ENCODE assay signal across 10 cellular contexts in genomic region chr14:105375635-105376057, GRCh38. TPM values are rescaled to one million over a fixed set of nuclear protein-coding genes. Genes with fewer than 3 reads are reported as not detected.
DNase-seq lines count a peak whose midpoint lies in the region; ATAC-seq and FAIRE-seq lines count a peak whose summit lies in the region.
"Had no signal": no experiment of that assay in that cellular context is flagged by ENCODE, and none has a peak within 500 bp of the region (broad histone marks: within the 10 kb centered on the region; RNA-seq: fewer than 3 reads in every experiment).

No MANE protein-coding gene starts in this region.

- H3K4me3 Mint-ChIP-seq in activated CD8-positive, alpha-beta T cell treated with anti-CD3 and anti-CD28 coated beads, Interleukin-2, amount 10 ng/mL, durations not matched to agents 7 days and 5 days: no peak overlapping the region
- peak overlapping the region in 2 of 10 donors; percentile 2 to 56 for H3K4me3 Mint-ChIP-seq in naive thymus-derived CD4-positive, alpha-beta T cell

- no peaks in the 10 kb centered on the region for H3K9me3 Mint-ChIP-seq in activated CD8-positive, alpha-beta T cell treated with anti-CD3 and anti-CD28 coated beads, Interleukin-2, amount 10 ng/mL, durations not matched to agents 7 days and 5 days (ENCODE audit: insufficient read depth)
- H3K9me3 Mint-ChIP-seq in naive thymus-derived CD4-positive, alpha-beta T cell: no peaks in the 10 kb centered on the region

- H3K36me3 Mint-ChIP-seq in activated CD8-positive, alpha-beta T cell treated with anti-CD3 and anti-CD28 coated beads, Interleukin-2, amount 10 ng/mL, durations not matched to agents 7 days and 5 days (ENCODE audit: low read depth): no peaks in the 10 kb centered on the region
- H3K36me3 Mint-ChIP-seq in naive thymus-derived CD4-positive, alpha-beta T cell: peaks cover 0 to 5% (median 3%) of the 10 kb centered on the region in 5 donors

- H3K36me3 ChIP-seq in BLaER1 treated with 17β-estradiol and CSF1 and Interleukin-3, amounts not matched to agents 10 nM and 100 nM: peaks cover 0 to 13% (median 4%) of the 10 kb centered on the region in 11 experiments; a peak in 6 of 22 replicates
- H3K36me3 ChIP-seq in naive thymus-derived CD4-positive, alpha-beta T cell (ENCODE audit: control insufficient read depth in 2 of 3, insufficient read depth in 3 of 3, low read length in 3 of 3): peaks cover 0 to 2% (median 0%) of the 10 kb centered on the region in 3 experiments
- no peaks in the 10 kb centered on the region for H3K36me3 ChIP-seq in small intestine (ENCODE audit: control insufficient read depth in 2 of 2, insufficient read depth in 2 of 2, low read length in 2 of 2)

- peaks cover 0 to 5% (median 0%) of the 10 kb centered on the region in 11 experiments; a peak in 1 of 22 replicates for H4K20me1 ChIP-seq in BLaER1 treated with 17β-estradiol and CSF1 and Interleukin-3, amounts not matched to agents 10 nM and 100 nM

- H3K27me3 Mint-ChIP-seq in activated CD8-positive, alpha-beta T cell treated with anti-CD3 and anti-CD28 coated beads, Interleukin-2, amount 10 ng/mL, durations not matched to agents 7 days and 5 days (ENCODE audit: low read depth): no peaks in the 10 kb centered on the region
- no peaks in the 10 kb centered on the region for H3K27me3 Mint-ChIP-seq in naive thymus-derived CD4-positive, alpha-beta T cell

- CTCF ChIA-PET in activated CD8-positive, alpha-beta T cell treated with anti-CD3 and anti-CD28 coated beads, Interleukin-2, amount 10 ng/mL, durations not matched to agents 7 days and 5 days (lab: Charles Lee): interaction anchor here (1.0 to 10.6 kb wide), 4 partner anchors 22 to 154 kb away, joined by 3 to 157 read pairs (median 4); partner anchors contain the start of gene TEDC1
- CTCF ChIA-PET in naive thymus-derived CD4-positive, alpha-beta T cell (lab: Charles Lee): interaction anchor here (1.2 kb wide), 1 partner anchor 114 kb away, joined by 5 read pairs; no protein-coding TSS in a partner anchor

- peak overlapping the region; percentile 11 to 81 (median 62); a peak in 21 of 22 replicates for H3K4me2 ChIP-seq in BLaER1 treated with 17β-estradiol and CSF1 and Interleukin-3, amounts not matched to agents 10 nM and 100 nM

- peaks cover 9 to 28% (median 17%) of the 10 kb centered on the region in 10 experiments for H3K4me1 ChIP-seq in BLaER1 treated with 17β-estradiol and CSF1 and Interleukin-3, amounts not matched to agents 10 nM and 100 nM
- H3K4me1 ChIP-seq in naive thymus-derived CD4-positive, alpha-beta T cell (ENCODE audit: control insufficient read depth in 2 of 2, insufficient read depth in 2 of 2, low read length in 2 of 2): no peaks in the 10 kb centered on the region
- no peaks in the 10 kb centered on the region for H3K4me1 ChIP-seq in small intestine (ENCODE audit: control insufficient read depth in 2 of 2, insufficient read depth in 1 of 2, low read depth in 1 of 2, low read length in 1 of 2)

- H3K4me3 ChIP-seq in BLaER1 treated with 17β-estradiol and CSF1 and Interleukin-3, amounts not matched to agents 10 nM and 100 nM: no peak overlapping the region
- H3K4me3 ChIP-seq in naive thymus-derived CD4-positive, alpha-beta T cell (ENCODE audit: low read length): no peak overlapping the region
- H3K4me3 ChIP-seq in small intestine (ENCODE audit: low read depth in 1 of 2, low read length in 2 of 2): no peak overlapping the region

- POLR2A ChIA-PET in activated CD8-positive, alpha-beta T cell treated with anti-CD3 and anti-CD28 coated beads, Interleukin-2, amount 10 ng/mL, durations not matched to agents 7 days and 5 days (lab: Charles Lee): no interaction called here
- POLR2A ChIA-PET in naive thymus-derived CD4-positive, alpha-beta T cell (lab: Charles Lee): no interaction called here

- WGBS in small intestine, 3 donors: 51 to 79% (median 56%) methylated on average over 4 of the region's 4 CpGs

- no peak for FAIRE-seq in small intestine (lab: Jason Lieb, UNC)

- DNase-seq in Kasumi-1 (lab: John Stamatoyannopoulos, UW) (peak; percentile 71 to 84), hypothalamus (lab: John Stamatoyannopoulos, UW) (no peak), NCI-H2107 (lab: John Stamatoyannopoulos, UW) (no peak), small intestine (no peak)
- DNase-seq in activated CD8-positive, alpha-beta T cell treated with anti-CD3 and anti-CD28 coated beads, Interleukin-2, amount 10 ng/mL, durations not matched to agents 7 days and 5 days: peak; percentile 62
- peak in 1 of 9 donors; percentile 44 for DNase-seq in naive thymus-derived CD4-positive, alpha-beta T cell
- DNase-seq: NCI-H226, nucleus accumbens had no signal

- H3K4me1 Mint-ChIP-seq in activated CD8-positive, alpha-beta T cell treated with anti-CD3 and anti-CD28 coated beads, Interleukin-2, amount 10 ng/mL, durations not matched to agents 7 days and 5 days (ENCODE audit: low read depth): peaks cover 19% of the 10 kb centered on the region
- H3K4me1 Mint-ChIP-seq in naive thymus-derived CD4-positive, alpha-beta T cell: peaks cover 10 to 14% (median 12%) of the 10 kb centered on the region in 7 donors

- H3K27ac Mint-ChIP-seq in activated CD8-positive, alpha-beta T cell treated with anti-CD3 and anti-CD28 coated beads, Interleukin-2, amount 10 ng/mL, durations not matched to agents 7 days and 5 days: peak overlapping the region; percentile 86
- H3K27ac Mint-ChIP-seq in naive thymus-derived CD4-positive, alpha-beta T cell: peak overlapping the region in 7 of 9 donors; percentile 3 to 90 (median 60)

- H3K9me3 ChIP-seq in BLaER1 treated with 17β-estradiol and CSF1 and Interleukin-3, amounts not matched to agents 10 nM and 100 nM (replicated peaks in 1 of 11): no peaks in the 10 kb centered on the region
- no peaks in the 10 kb centered on the region for H3K9me3 ChIP-seq in naive thymus-derived CD4-positive, alpha-beta T cell (ENCODE audit: control insufficient read depth in 2 of 3, low read length in 3 of 3)
- H3K9me3 ChIP-seq in small intestine (ENCODE audit: control insufficient read depth, low read depth): no peaks in the 10 kb centered on the region

- intact Hi-C loops in naive thymus-derived CD4-positive, alpha-beta T cell (cut with micrococcal nuclease): no loop called here

- no peaks in the 10 kb centered on the region for H3K27me3 ChIP-seq in BLaER1 treated with 17β-estradiol and CSF1 and Interleukin-3, amounts not matched to agents 10 nM and 100 nM
- H3K27me3 ChIP-seq in naive thymus-derived CD4-positive, alpha-beta T cell (ENCODE audit: control insufficient read depth in 2 of 2, insufficient read depth in 2 of 2, low read length in 2 of 2): no peaks in the 10 kb centered on the region
- H3K27me3 ChIP-seq in small intestine (ENCODE audit: control insufficient read depth in 2 of 2, insufficient read depth in 2 of 2, low read length in 2 of 2): no peaks in the 10 kb centered on the region

- no peak overlapping the region for H3K9ac ChIP-seq in BLaER1 treated with 17β-estradiol and CSF1 and Interleukin-3, amounts not matched to agents 10 nM and 100 nM

- no peak overlapping the region for H3K27ac ChIP-seq in BLaER1 treated with 17β-estradiol and CSF1 and Interleukin-3, amounts not matched to agents 10 nM and 100 nM
- no peak overlapping the region for H3K27ac ChIP-seq in naive thymus-derived CD4-positive, alpha-beta T cell (ENCODE audit: low read depth, low read length)
- H3K27ac ChIP-seq in small intestine (ENCODE audit: low read depth in 1 of 2, low read length in 1 of 2): no peak overlapping the region

- peak; percentile 61 for ATAC-seq in activated CD8-positive, alpha-beta T cell treated with anti-CD3 and anti-CD28 coated beads, Interleukin-2, amount 10 ng/mL, durations not matched to agents 7 days and 5 days
- peak; percentile 68 for ATAC-seq in naive thymus-derived CD4-positive, alpha-beta T cell
- ATAC-seq in HG02623 (IDR thresholded peaks at IDR 0.05; ENCODE audit: unreplicated experiment): no peak

RNA-seq across cellular contexts. Expression of gene TEX22, which starts 22.7 kb away (rescaled TPM):
- 1 to 10 TPM; 1.9 to 2.4 TPM for total RNA-seq in activated CD8-positive, alpha-beta T cell treated with anti-CD3 and anti-CD28 coated beads, Interleukin-2, amount 10 ng/mL, durations not matched to agents 7 days and 5 days
- 10 to 100 TPM in 1 of 5 experiments, 1 to 10 TPM in 4; 1.4 to 10.5 (median 6.5) TPM for total RNA-seq in naive thymus-derived CD4-positive, alpha-beta T cell
- under 1 TPM; 0.21 to 0.25 TPM for polyA plus RNA-seq in naive thymus-derived CD4-positive, alpha-beta T cell
- under 1 TPM in 1 of 3 donors, not detected in 2; 0.22 TPM for polyA plus RNA-seq in small intestine

RNA-seq across cellular contexts. Expression of gene MTA1, which starts 44.0 kb away (rescaled TPM):
- 100 to 1,000 TPM; 109 to 127 TPM for total RNA-seq in activated CD8-positive, alpha-beta T cell treated with anti-CD3 and anti-CD28 coated beads, Interleukin-2, amount 10 ng/mL, durations not matched to agents 7 days and 5 days
- 100 to 1,000 TPM; 117 to 132 (median 125) TPM for total RNA-seq in naive thymus-derived CD4-positive, alpha-beta T cell
- polyA plus RNA-seq in naive thymus-derived CD4-positive, alpha-beta T cell: 1 to 10 TPM; 2.8 to 5.2 TPM
- polyA plus RNA-seq in small intestine: 10 to 100 TPM; 28.4 to 54.9 (median 49.0) TPM

Comparison
In these comparisons a context has a peak if more than half of its experiments do, and no peak if none do; other contexts are left out.
1. DNase-seq: peak in Kasumi-1 (2 of 2) and activated CD8-positive, alpha-beta T cell treated with anti-CD3 and anti-CD28 coated beads, Interleukin-2, amount 10 ng/mL, durations not matched to agents 7 days and 5 days (single experiment); none in hypothalamus (0 of 51), NCI-H2107 (single experiment) and small intestine (single experiment).